10 cellular contexts compared by ENCODE assay signal in the genomic region with DNA sequence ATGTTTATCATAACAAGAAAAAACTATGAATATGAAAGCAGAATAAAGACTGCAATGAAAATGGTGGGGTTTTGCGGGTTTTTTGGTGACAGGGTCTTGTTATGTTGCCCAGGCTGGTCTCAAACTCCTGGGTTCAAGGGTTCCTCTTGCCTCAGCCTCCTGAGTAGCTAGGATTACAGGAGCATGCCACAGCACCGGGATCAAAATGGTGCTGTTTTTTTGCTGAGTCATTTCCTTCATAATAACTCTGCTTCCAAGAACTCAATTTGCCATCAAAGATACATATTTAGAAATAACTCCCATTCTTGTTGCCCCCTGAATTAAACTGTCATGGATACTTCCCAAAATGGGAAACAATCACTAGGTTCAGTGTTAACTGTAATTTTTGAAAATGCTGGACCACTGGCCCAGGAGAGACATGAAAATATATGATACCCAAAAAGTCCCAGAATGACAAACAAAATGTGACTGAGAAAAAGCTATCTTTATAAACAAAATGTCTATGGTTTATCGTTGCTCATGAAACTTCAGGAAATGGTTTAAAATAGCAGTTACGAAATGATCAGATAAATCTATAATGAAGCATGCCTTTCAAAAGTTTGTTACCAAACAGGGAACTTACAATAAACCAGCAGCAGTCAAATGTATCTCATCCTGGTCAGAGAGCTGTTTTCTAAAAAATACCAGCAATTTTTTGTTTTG. TPM values are rescaled to one million over a fixed set of nuclear protein-coding genes. Genes with fewer than 3 reads are reported as not detected.
DNase-seq lines count a peak whose midpoint lies in the region; ATAC-seq, FAIRE-seq and TF ChIP-seq lines count a peak whose summit lies in the region.
"Had no signal": no experiment of that assay in that cellular context is flagged by ENCODE, and none has a peak within 500 bp of the region (broad histone marks: within the 10 kb centered on the region; RNA-seq: fewer than 3 reads in every experiment).

No MANE protein-coding gene starts in this region.

- H3K4me3 ChIP-seq in keratinocyte (ENCODE audit: control insufficient read depth in 2 of 3, extremely low read depth in 1 of 3, insufficient read depth in 2 of 3, low read depth in 1 of 3, low read length in 3 of 3) (peak overlapping the region in 1 of 3 experiments; percentile 7), BE2C (ENCODE audit: low read depth, low read length) (no peak overlapping the region)

- ATAC-seq in activated T-helper 17 cell treated with anti-CD3 and anti-CD28 coated beads, Interleukin-2, amount 50 U/mL, for 72 hours (replicated peaks): peak; percentile 37
- ATAC-seq in GM18867 (IDR thresholded peaks at IDR 0.05; ENCODE audit: unreplicated experiment) (no peak), GM21360 (IDR thresholded peaks at IDR 0.05; ENCODE audit: unreplicated experiment) (no peak)

- no peak for TF ChIP-seq CTCF in keratinocyte (optimal IDR thresholded peaks at IDR 0.05 in 1 of 3, IDR thresholded peaks at IDR 0.05 in 1 of 3, conservative IDR thresholded peaks at IDR 0.05 in 1 of 3; ENCODE audit: extremely low read depth in 1 of 3, insufficient read depth in 2 of 3, low read length in 3 of 3)
- no peak for TF ChIP-seq CTCF in BE2C (IDR thresholded peaks at IDR 0.05; ENCODE audit: low read depth, low read length)

- peak overlapping the region; percentile 19 for H2AFZ ChIP-seq in keratinocyte (ENCODE audit: control insufficient read depth, low read length)

- H3K9me3 Mint-ChIP-seq in activated T-helper 17 cell treated with anti-CD3 and anti-CD28 coated beads, Interleukin-2, amount 50 U/mL, for 72 hours: no peaks in the 10 kb centered on the region

- dilution Hi-C loops in keratinocyte (cut with MboI; ENCODE audit: extremely low pct_ligation_motif_present, low sequenced_read_pairs): no loop called here

- H3K36me3 ChIP-seq in keratinocyte (ENCODE audit: control insufficient read depth in 2 of 2, extremely low read depth in 1 of 2, insufficient read depth in 2 of 2, low read length in 2 of 2) (no peaks in the 10 kb centered on the region), BE2C (no peaks in the 10 kb centered on the region)

- no peaks in the 10 kb centered on the region for H3K36me3 Mint-ChIP-seq in activated T-helper 17 cell treated with anti-CD3 and anti-CD28 coated beads, Interleukin-2, amount 50 U/mL, for 72 hours (ENCODE audit: low read depth)

- peak; percentile 64 for FAIRE-seq in keratinocyte (lab: Jason Lieb, UNC)

- no peaks in the 10 kb centered on the region for H3K27me3 Mint-ChIP-seq in activated T-helper 17 cell treated with anti-CD3 and anti-CD28 coated beads, Interleukin-2, amount 50 U/mL, for 72 hours

- no peaks in the 10 kb centered on the region for H4K20me1 ChIP-seq in keratinocyte (ENCODE audit: control insufficient read depth, extremely low read depth, insufficient read depth, low read length)

- H3K27me3 ChIP-seq in keratinocyte (ENCODE audit: control insufficient read depth, extremely low read depth, insufficient read depth, low read length): no peaks in the 10 kb centered on the region
- H3K27me3 ChIP-seq in BE2C: no peaks in the 10 kb centered on the region

- peak overlapping the region; percentile 86 for H3K27ac Mint-ChIP-seq in activated T-helper 17 cell treated with anti-CD3 and anti-CD28 coated beads, Interleukin-2, amount 50 U/mL, for 72 hours

- H3K4me1 ChIP-seq in keratinocyte (ENCODE audit: control insufficient read depth, extremely low read depth, insufficient read depth, low read length): peaks cover 15% of the 10 kb centered on the region
- H3K4me1 ChIP-seq in BE2C: no peaks in the 10 kb centered on the region

- H3K9me3 ChIP-seq in keratinocyte (ENCODE audit: control insufficient read depth, low read depth, low read length) (no peaks in the 10 kb centered on the region), BE2C (no peaks in the 10 kb centered on the region)

- H3K4me1 Mint-ChIP-seq in activated T-helper 17 cell treated with anti-CD3 and anti-CD28 coated beads, Interleukin-2, amount 50 U/mL, for 72 hours: peaks cover 25% of the 10 kb centered on the region

- peak overlapping the region; percentile 74 for H3K27ac ChIP-seq in keratinocyte (ENCODE audit: control insufficient read depth, insufficient read depth, low read length)

- no peaks in the 10 kb centered on the region for H3K9me1 ChIP-seq in keratinocyte (ENCODE audit: control insufficient read depth, extremely low read depth, insufficient read depth, low read length)

- peaks cover 93% of the 10 kb centered on the region for H3K79me2 ChIP-seq in keratinocyte (ENCODE audit: control insufficient read depth, insufficient read depth, low read length)

- peak overlapping the region; percentile 60 for H3K4me3 Mint-ChIP-seq in activated T-helper 17 cell treated with anti-CD3 and anti-CD28 coated beads, Interleukin-2, amount 50 U/mL, for 72 hours

- H3K4me2 ChIP-seq in keratinocyte (ENCODE audit: control insufficient read depth, extremely low read depth, insufficient read depth, low read depth, low read length): peak overlapping the region; percentile 22

- DNase-seq in A172 (ENCODE audit: low spot score) (peak; percentile 44), HT1080 (ENCODE audit: low read depth) (peak; percentile 45), keratinocyte (ENCODE audit: low read depth, low spot score) (no peak), BE2C (no peak), hepatic stellate cell (ENCODE audit: low spot score) (no peak)
- DNase-seq: NCI-H1105; stimulated activated CD4-positive, alpha-beta T cell treated with anti-CD3 and anti-CD28 coated beads, Interleukin-4, amount 100 ng/mL, for 1 hour had no signal

- H3K9ac ChIP-seq in keratinocyte (ENCODE audit: control insufficient read depth, extremely low read depth, insufficient read depth, low read length): peak overlapping the region; percentile 4

RNA-seq across cellular contexts. Expression of gene ILRUN, which starts 32.1 kb away (rescaled TPM):
- 37.8 and 40.5 TPM in 2 replicates for total RNA-seq in A172 (2014; rRNA removed; shearing (Covaris generic))
- 23.1 and 32.1 TPM in 2 replicates for total RNA-seq in HT1080 (2014; rRNA removed; shearing (Covaris generic))
- 26.7 and 29.3 TPM in 2 replicates for polyA plus RNA-seq in HT1080 (2015; cell fraction: cytosol; rRNA removed)
- 15.2 and 17.3 TPM in 2 replicates for polyA plus RNA-seq in HT1080 (2015; cell fraction: nucleus; rRNA removed)
- 10 to 100 TPM; 58.2 to 65.8 TPM for total RNA-seq in activated T-helper 17 cell treated with anti-CD3 and anti-CD28 coated beads, Interleukin-2, amount 50 U/mL, for 72 hours
- polyA plus RNA-seq in keratinocyte: 54.2 to 64.1 TPM (median 56.4 TPM) in 3 replicates
- polyA plus RNA-seq in keratinocyte (2011; ENCODE audit: low read depth): 50.2 TPM
- 58.2 and 69.3 TPM in 2 replicates for polyA plus RNA-seq in keratinocyte (2011; cell fraction: cytosol; rRNA removed)
- 46.2 and 48.6 TPM in 2 replicates for polyA plus RNA-seq in keratinocyte (2011; cell fraction: nucleus; rRNA removed)
- 65.0 and 69.0 TPM in 2 replicates for polyA plus RNA-seq in keratinocyte (2012; ENCODE audit: low replicate concordance)
- 85.9 to 97.5 TPM (median 87.4 TPM) in 3 replicates for polyA minus RNA-seq in keratinocyte
- 59.7 TPM for polyA minus RNA-seq in keratinocyte (2011; cell fraction: cytosol; rRNA and poly(A)+ RNA removed)
- 27.5 and 48.1 TPM in 2 replicates for polyA minus RNA-seq in keratinocyte (2011; cell fraction: nucleus; rRNA and poly(A)+ RNA removed)
- 38.0 TPM for polyA plus RNA-seq in BE2C (2012; ENCODE audit: insufficient read depth, insufficient read length, low read depth)

Comparison
In these comparisons a context has a peak if more than half of its experiments do, and no peak if none do; other contexts are left out.
1. DNase-seq: peak in A172 (single experiment) and HT1080 (single experiment); none in keratinocyte (single experiment), BE2C (single experiment) and hepatic stellate cell (single experiment).